In the genomic region with DNA sequence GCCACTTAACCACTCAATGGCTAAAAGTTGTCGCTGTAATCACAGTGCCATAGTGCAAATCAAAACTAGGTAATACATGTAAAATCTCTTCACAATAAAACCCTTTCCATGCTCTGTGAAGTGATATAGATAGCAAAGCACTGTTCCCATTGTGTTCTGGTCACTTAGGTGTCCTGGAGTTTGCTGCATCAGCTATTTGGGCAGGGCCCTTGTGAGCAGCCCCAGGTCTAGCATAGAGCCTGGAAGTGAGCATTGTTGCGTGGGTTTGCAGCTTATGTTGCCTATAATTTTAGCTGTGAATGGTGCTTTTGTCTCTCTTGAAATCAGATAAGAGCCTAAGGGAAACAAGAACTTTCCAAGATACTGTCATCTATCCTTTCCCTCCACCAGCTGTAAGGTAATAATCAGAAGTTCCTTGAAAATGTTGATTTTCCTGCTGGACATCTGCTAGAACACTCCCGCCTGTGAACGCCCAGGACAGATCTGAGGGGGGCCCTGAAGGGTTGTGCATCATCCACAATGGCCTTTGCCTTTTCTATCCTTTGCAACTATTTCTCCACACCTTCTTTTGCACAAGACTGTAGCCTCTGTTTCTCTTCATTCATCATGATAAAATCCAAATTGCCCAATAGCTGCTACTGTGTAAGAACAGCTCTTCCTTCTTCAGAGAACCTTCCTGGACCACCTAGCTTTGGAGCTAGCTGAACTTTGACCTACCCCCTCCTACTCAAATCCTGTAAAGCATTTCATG, we compare ENCODE assay signal across 21 cellular contexts. TPM values are rescaled to one million over a fixed set of nuclear protein-coding genes. Genes with fewer than 3 reads are reported as not detected.
DNase-seq lines count a peak whose midpoint lies in the region; ATAC-seq and TF ChIP-seq lines count a peak whose summit lies in the region.
"Had no signal": no experiment of that assay in that cellular context is flagged by ENCODE, and none has a peak within 500 bp of the region (broad histone marks: within the 10 kb centered on the region; RNA-seq: fewer than 3 reads in every experiment).

No MANE protein-coding gene starts in this region.

- H3K27ac ChIP-seq in mammary epithelial cell (ENCODE audit: insufficient read depth, low read depth, low read length), result no peak overlapping the region
- H3K27ac ChIP-seq in breast epithelium, result no peak overlapping the region
- no peak overlapping the region for H3K27ac ChIP-seq in PC-3 (ENCODE audit: low read length)
- no peak overlapping the region for H3K27ac ChIP-seq in hepatocyte
- H3K27ac ChIP-seq: C4-2B, coronary artery, uterus had no signal

- H3K27ac Mint-ChIP-seq in activated T-helper 1 cell treated with anti-CD3 and anti-CD28 coated beads, Interleukin-12 subunit alpha, Interleukin-12 subunit beta, Interleukin-2, Interleukin-4 antibody, amounts not matched to agents 30 ng/mL and 10 ng/mL and 1 ng/mL, durations not matched to agents 14 hours and 24 hours and 36 hours, result no peak overlapping the region
- H3K27ac Mint-ChIP-seq: activated T-helper 2 cell treated with anti-CD3 and anti-CD28 coated beads, Interferon-gamma antibody, Interleukin-2, Interleukin-4, amounts not matched to agents 10 μg/mL and 5 μg/mL and 100 μg/mL, durations not matched to agents 14 hours and 24 hours and 36 hours; brain; naive thymus-derived CD4-positive, alpha-beta T cell had no signal

- no peaks in the 10 kb centered on the region for H3K9me3 Mint-ChIP-seq in activated T-helper 1 cell treated with anti-CD3 and anti-CD28 coated beads, Interleukin-12 subunit alpha, Interleukin-12 subunit beta, Interleukin-2, Interleukin-4 antibody, amounts not matched to agents 30 ng/mL and 10 ng/mL and 1 ng/mL, durations not matched to agents 14 hours and 24 hours and 36 hours
- H3K9me3 Mint-ChIP-seq: activated T-helper 2 cell treated with anti-CD3 and anti-CD28 coated beads, Interferon-gamma antibody, Interleukin-2, Interleukin-4, amounts not matched to agents 10 μg/mL and 5 μg/mL and 100 μg/mL, durations not matched to agents 14 hours and 24 hours and 36 hours had no signal

- CTCF ChIA-PET in mammary epithelial cell (lab: Charles Lee; ENCODE audit: low non-redundant PET), result no interaction called here
- CTCF ChIA-PET in PC-3 (lab: Charles Lee), result no interaction called here

- H3K79me2 ChIP-seq in mammary epithelial cell (ENCODE audit: insufficient read depth, low read length) (no peaks in the 10 kb centered on the region), PC-3 (ENCODE audit: low read length) (no peaks in the 10 kb centered on the region), hepatocyte (no peaks in the 10 kb centered on the region)

- H3K9me2 ChIP-seq in PC-3 (replicated peaks; ENCODE audit: low read length) (no peaks in the 10 kb centered on the region), hepatocyte (replicated peaks; ENCODE audit: insufficient read depth) (no peaks in the 10 kb centered on the region)

- BruUV-seq in mammary epithelial cell (replicated peaks; lab: Mats Ljungman, UMichigan) (no TSS peak), PC-3 (replicated peaks; lab: Mats Ljungman, UMichigan) (no TSS peak)

- H3K36me3 Mint-ChIP-seq in activated T-helper 1 cell treated with anti-CD3 and anti-CD28 coated beads, Interleukin-12 subunit alpha, Interleukin-12 subunit beta, Interleukin-2, Interleukin-4 antibody, amounts not matched to agents 30 ng/mL and 10 ng/mL and 1 ng/mL, durations not matched to agents 14 hours and 24 hours and 36 hours (ENCODE audit: low read depth), result no peaks in the 10 kb centered on the region
- H3K36me3 Mint-ChIP-seq: brain; naive thymus-derived CD4-positive, alpha-beta T cell had no signal

- no peak overlapping the region for H3K4me3 ChIP-seq in mammary epithelial cell (replicated peaks in 1 of 3; ENCODE audit: insufficient read depth in 1 of 3, low read depth in 2 of 3, low read length in 3 of 3)
- no peak overlapping the region for H3K4me3 ChIP-seq in breast epithelium
- no peak overlapping the region for H3K4me3 ChIP-seq in PC-3 (ENCODE audit: low read length)
- no peak overlapping the region for H3K4me3 ChIP-seq in hepatocyte
- H3K4me3 ChIP-seq: coronary artery, uterus had no signal

- POLR2A ChIA-PET in PC-3 (lab: Charles Lee; ENCODE audit: unreplicated experiment), result no interaction called here

- dilution Hi-C loops in mammary epithelial cell (cut with HindIII; ENCODE audit: low sequenced_read_pairs), result no loop called here

- no peak overlapping the region for H3K4me3 Mint-ChIP-seq in activated T-helper 1 cell treated with anti-CD3 and anti-CD28 coated beads, Interleukin-12 subunit alpha, Interleukin-12 subunit beta, Interleukin-2, Interleukin-4 antibody, amounts not matched to agents 30 ng/mL and 10 ng/mL and 1 ng/mL, durations not matched to agents 14 hours and 24 hours and 36 hours
- H3K4me3 Mint-ChIP-seq: brain; naive thymus-derived CD4-positive, alpha-beta T cell had no signal

- DNase-seq in mammary epithelial cell, result peak; percentile 55
- no peak for DNase-seq in breast epithelium (ENCODE audit: low spot score in 2 of 2)
- DNase-seq in PC-3, result peak; percentile 10
- DNase-seq in hepatocyte (ENCODE audit: low spot score), result peak; percentile 6
- DNase-seq in hepatic stellate cell (ENCODE audit: low spot score), result no peak
- no peak for DNase-seq in activated CD4-positive, CD25-positive, alpha-beta regulatory T cell treated with anti-CD3 and anti-CD28 coated beads, Interleukin-2, amount 50 U/mL, for 72 hours
- DNase-seq in activated T-helper 1 cell treated with anti-CD3 and anti-CD28 coated beads, Interleukin-12 subunit alpha, Interleukin-12 subunit beta, Interleukin-2, Interleukin-4 antibody, amounts not matched to agents 30 ng/mL and 10 ng/mL and 1 ng/mL, durations not matched to agents 14 hours and 24 hours and 36 hours (ENCODE audit: low spot score), result no peak
- DNase-seq: activated CD4-positive, alpha-beta T cell treated with anti-CD3 and anti-CD28 coated beads for 4 hours; Kasumi-1; naive thymus-derived CD4-positive, alpha-beta T cell; NCI-H1105 treated with DMSO at 0.1 percent for 48 hours; NCI-H510A; NK-92 treated with Interleukin-12 subunit alpha and Interleukin-12 subunit beta, amount 100 ng/mL, for 24 hours; retina; RPMI8226; uterus had no signal

- H3K27me3 ChIP-seq in mammary epithelial cell (ENCODE audit: insufficient read depth, low read length) (no peaks in the 10 kb centered on the region), breast epithelium (no peaks in the 10 kb centered on the region), PC-3 (ENCODE audit: low read length) (no peaks in the 10 kb centered on the region), hepatocyte (no peaks in the 10 kb centered on the region)
- H3K27me3 ChIP-seq: uterus had no signal

- H3K9me3 ChIP-seq in mammary epithelial cell (replicated peaks; ENCODE audit: insufficient read depth, low read length) (no peaks in the 10 kb centered on the region), breast epithelium (no peaks in the 10 kb centered on the region), PC-3 (ENCODE audit: low read length) (no peaks in the 10 kb centered on the region), hepatocyte (ENCODE audit: low read depth) (no peaks in the 10 kb centered on the region)
- H3K9me3 ChIP-seq: uterus had no signal

- TF ChIP-seq CTCF in mammary epithelial cell (conservative IDR thresholded peaks at IDR 0.05 in 1 of 2, IDR thresholded peaks at IDR 0.05 in 1 of 2; ENCODE audit: extremely low read depth in 1 of 2, insufficient read depth in 1 of 2, low read depth in 1 of 2, low read length in 2 of 2), result no peak
- TF ChIP-seq CTCF in breast epithelium (IDR thresholded peaks at IDR 0.05), result no peak
- TF ChIP-seq CTCF in PC-3 (conservative IDR thresholded peaks at IDR 0.05; ENCODE audit: low read depth, low read length), result no peak
- no peak for TF ChIP-seq CTCF in hepatocyte (IDR thresholded peaks at IDR 0.05; ENCODE audit: poor library complexity)

- no peaks in the 10 kb centered on the region for H3K27me3 Mint-ChIP-seq in activated T-helper 1 cell treated with anti-CD3 and anti-CD28 coated beads, Interleukin-12 subunit alpha, Interleukin-12 subunit beta, Interleukin-2, Interleukin-4 antibody, amounts not matched to agents 30 ng/mL and 10 ng/mL and 1 ng/mL, durations not matched to agents 14 hours and 24 hours and 36 hours (ENCODE audit: insufficient read depth)
- H3K27me3 Mint-ChIP-seq: naive thymus-derived CD4-positive, alpha-beta T cell had no signal

- peaks cover 72% of the 10 kb centered on the region for H3K4me1 Mint-ChIP-seq in activated T-helper 1 cell treated with anti-CD3 and anti-CD28 coated beads, Interleukin-12 subunit alpha, Interleukin-12 subunit beta, Interleukin-2, Interleukin-4 antibody, amounts not matched to agents 30 ng/mL and 10 ng/mL and 1 ng/mL, durations not matched to agents 14 hours and 24 hours and 36 hours (ENCODE audit: low read depth)

- H3K4me1 ChIP-seq in mammary epithelial cell (ENCODE audit: insufficient read depth, low read length), result peaks cover 27% of the 10 kb centered on the region
- H3K4me1 ChIP-seq in breast epithelium, result peaks cover 0 to 4% of the 10 kb centered on the region in 2 donors
- peaks cover 29% of the 10 kb centered on the region for H3K4me1 ChIP-seq in PC-3 (ENCODE audit: insufficient read depth, low read length)
- no peaks in the 10 kb centered on the region for H3K4me1 ChIP-seq in hepatocyte (ENCODE audit: insufficient read depth)
- H3K4me1 ChIP-seq: uterus had no signal

- no peaks in the 10 kb centered on the region for H3F3A ChIP-seq in PC-3 (ENCODE audit: low read length, unreplicated experiment)

- no peak overlapping the region for H3K9ac ChIP-seq in mammary epithelial cell (ENCODE audit: insufficient read depth, low read length)
- H3K9ac ChIP-seq in PC-3 (ENCODE audit: low read length), result no peak overlapping the region

- in situ Hi-C loops in mammary epithelial cell (cut with MboI; ENCODE audit: low sequenced_read_pairs in 2 of 2), result no loop called here

- H3K36me3 ChIP-seq in mammary epithelial cell (ENCODE audit: insufficient read depth, low read length), result no peaks in the 10 kb centered on the region
- no peaks in the 10 kb centered on the region for H3K36me3 ChIP-seq in breast epithelium
- no peaks in the 10 kb centered on the region for H3K36me3 ChIP-seq in PC-3 (ENCODE audit: low read depth, low read length)
- no peaks in the 10 kb centered on the region for H3K36me3 ChIP-seq in hepatocyte (replicated peaks; ENCODE audit: insufficient read depth, low read depth)
- H3K36me3 ChIP-seq: uterus had no signal

- H2AFZ ChIP-seq in mammary epithelial cell (ENCODE audit: low read depth, low read length), result peak overlapping the region; percentile 3
- H2AFZ ChIP-seq in PC-3 (ENCODE audit: low read length), result no peak overlapping the region
- H2AFZ ChIP-seq in hepatocyte, result no peak overlapping the region

- H4K20me1 ChIP-seq in mammary epithelial cell (ENCODE audit: insufficient read depth, low read length) (no peaks in the 10 kb centered on the region), PC-3 (ENCODE audit: low read length) (no peaks in the 10 kb centered on the region), hepatocyte (ENCODE audit: insufficient read depth, poor library complexity, severe bottlenecking) (no peaks in the 10 kb centered on the region)

- intact Hi-C loops in mammary epithelial cell (cut with micrococcal nuclease) (no loop called here), breast epithelium (cut with DNase I; ENCODE audit: low total_unique reads) (no loop called here), PC-3 (cut with micrococcal nuclease) (no loop called here)
- intact Hi-C loops in activated T-helper 1 cell treated with anti-CD3 and anti-CD28 coated beads, Interleukin-12 subunit alpha, Interleukin-12 subunit beta, Interleukin-2, Interleukin-4 antibody, amounts not matched to agents 30 ng/mL and 10 ng/mL and 1 ng/mL, durations not matched to agents 14 hours and 24 hours and 36 hours (cut with micrococcal nuclease), result no loop called here

- WGBS in mammary epithelial cell (ENCODE audit: low coverage, missing lambda C conversion rate), result 52% methylated on average over 4 of the region's 4 CpGs
- WGBS in hepatocyte (ENCODE audit: low lambda C conversion rate, missing lambda C conversion rate), result 78% methylated on average over 4 of the region's 4 CpGs

- ATAC-seq in PC-3, result no peak
- no peak for ATAC-seq in HG03108 (IDR thresholded peaks at IDR 0.05; ENCODE audit: unreplicated experiment)
- ATAC-seq: naive thymus-derived CD4-positive, alpha-beta T cell had no signal

- no peak for TF ChIP-seq POLR2A in breast epithelium (IDR thresholded peaks at IDR 0.05)

- H3K4me2 ChIP-seq in mammary epithelial cell (ENCODE audit: insufficient read depth, low read depth, low read length), result no peak overlapping the region
- no peak overlapping the region for H3K4me2 ChIP-seq in PC-3 (ENCODE audit: low read length)
- H3K4me2 ChIP-seq in hepatocyte, result no peak overlapping the region

RNA-seq across cellular contexts. Expression of gene TNFAIP3, which starts 57.0 kb away (rescaled TPM):
- total RNA-seq in mammary epithelial cell (100 to 1,000 TPM in 1 of 2 donors, 1 to 10 TPM in 1; 5.2 to 117 TPM), breast epithelium (10 to 100 TPM; 21.3 to 50.5 (median 25.9) TPM), PC-3 (2014; rRNA removed) (21.9 TPM in 2 replicates), hepatocyte (61.9 and 73.4 TPM in 2 replicates)
- polyA plus RNA-seq in mammary epithelial cell (12.2 TPM), hepatocyte (141 and 164 TPM in 2 replicates)
- 14.5 TPM for polyA minus RNA-seq in mammary epithelial cell
- total RNA-seq in activated T-helper 1 cell treated with anti-CD3 and anti-CD28 coated beads, Interleukin-12 subunit alpha, Interleukin-12 subunit beta, Interleukin-2, Interleukin-4 antibody, amounts not matched to agents 30 ng/mL and 10 ng/mL and 1 ng/mL, durations not matched to agents 14 hours and 24 hours and 36 hours, result 250 and 257 TPM in 2 replicates

Comparison
In these comparisons a context has a peak if more than half of its experiments do, and no peak if none do; other contexts are left out.
1. DNase-seq: peak in mammary epithelial cell (single experiment), PC-3 (single experiment) and hepatocyte (single experiment); none in breast epithelium (0 of 2), hepatic stellate cell (single experiment), activated CD4-positive, CD25-positive, alpha-beta regulatory T cell treated with anti-CD3 and anti-CD28 coated beads, Interleukin-2, amount 50 U/mL, for 72 hours (single experiment) and activated T-helper 1 cell treated with anti-CD3 and anti-CD28 coated beads, Interleukin-12 subunit alpha, Interleukin-12 subunit beta, Interleukin-2, Interleukin-4 antibody, amounts not matched to agents 30 ng/mL and 10 ng/mL and 1 ng/mL, durations not matched to agents 14 hours and 24 hours and 36 hours (single experiment).